In the genomic region with DNA sequence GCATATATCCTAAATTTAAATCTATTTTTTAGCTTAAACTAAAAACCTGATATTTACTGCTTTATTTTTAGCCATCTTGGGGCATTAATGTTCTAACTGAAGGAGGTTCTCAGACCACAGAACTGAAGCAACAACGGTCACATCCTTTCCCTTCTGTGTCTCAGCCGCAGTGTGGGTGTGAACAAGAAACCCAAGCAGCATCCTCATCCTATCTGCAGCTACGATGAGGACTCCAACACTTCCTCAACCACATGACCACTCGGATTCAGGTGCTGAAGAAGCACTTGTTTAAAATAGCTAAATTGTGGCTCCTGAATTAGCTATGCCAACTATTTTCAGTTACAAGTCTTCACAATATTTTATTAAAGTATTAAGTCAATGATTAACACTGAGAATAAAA, we compare ENCODE assay signal across 8 cellular contexts.
DNase-seq lines count a peak whose midpoint lies in the region; ATAC-seq lines count a peak whose summit lies in the region.

No MANE protein-coding gene starts in this region.

- H3K4me3 Mint-ChIP-seq in stimulated activated naive CD8-positive, alpha-beta T cell treated with anti-CD3 and anti-CD28 coated beads, Interleukin-15, Interleukin-2, amounts not matched to agents 100 ng/mL and 50 ng/mL, for 24 hours, result peak overlapping the region; percentile 68

- H3K4me1 Mint-ChIP-seq in stimulated activated naive CD8-positive, alpha-beta T cell treated with anti-CD3 and anti-CD28 coated beads, Interleukin-15, Interleukin-2, amounts not matched to agents 100 ng/mL and 50 ng/mL, for 24 hours (ENCODE audit: low read depth), result peaks cover 84% of the 10 kb centered on the region

- ATAC-seq in GM18517 (IDR thresholded peaks at IDR 0.05; ENCODE audit: unreplicated experiment), result peak; percentile 74
- peak; percentile 49 for ATAC-seq in HG02642 (IDR thresholded peaks at IDR 0.05; ENCODE audit: poor library complexity, unreplicated experiment)

- H3K27me3 Mint-ChIP-seq in stimulated activated naive CD8-positive, alpha-beta T cell treated with anti-CD3 and anti-CD28 coated beads, Interleukin-15, Interleukin-2, amounts not matched to agents 100 ng/mL and 50 ng/mL, for 24 hours, result no peaks in the 10 kb centered on the region

- no peaks in the 10 kb centered on the region for H3K9me3 Mint-ChIP-seq in stimulated activated naive CD8-positive, alpha-beta T cell treated with anti-CD3 and anti-CD28 coated beads, Interleukin-15, Interleukin-2, amounts not matched to agents 100 ng/mL and 50 ng/mL, for 24 hours

- H3K36me3 Mint-ChIP-seq in stimulated activated naive CD8-positive, alpha-beta T cell treated with anti-CD3 and anti-CD28 coated beads, Interleukin-15, Interleukin-2, amounts not matched to agents 100 ng/mL and 50 ng/mL, for 24 hours (ENCODE audit: low read depth), result peaks cover 16% of the 10 kb centered on the region

- DNase-seq in NOMO-1 treated with DMSO at 0.1 percent for 48 hours (lab: John Stamatoyannopoulos, UW; ENCODE audit: unreplicated experiment), result peak; percentile 81
- DNase-seq in activated naive CD4-positive, alpha-beta T cell treated with anti-CD3 and anti-CD28 coated beads, Interleukin-2, amount 50 U/mL, for 16 hours, result peak; percentile 37
- no peak for DNase-seq in NCI-H2081 treated with DMSO at 0.1 percent for 48 hours (lab: John Stamatoyannopoulos, UW)
- DNase-seq in AG20443 (ENCODE audit: low spot score), result no peak
- no peak for DNase-seq in NCI-H748 treated with DMSO at 0.1 percent for 48 hours (lab: John Stamatoyannopoulos, UW)

- H3K27ac Mint-ChIP-seq in stimulated activated naive CD8-positive, alpha-beta T cell treated with anti-CD3 and anti-CD28 coated beads, Interleukin-15, Interleukin-2, amounts not matched to agents 100 ng/mL and 50 ng/mL, for 24 hours, result peak overlapping the region; percentile 87

Comparison
In these comparisons a context has a peak if more than half of its experiments do, and no peak if none do; other contexts are left out.
1. DNase-seq: peak in NOMO-1 treated with DMSO at 0.1 percent for 48 hours (single experiment) and activated naive CD4-positive, alpha-beta T cell treated with anti-CD3 and anti-CD28 coated beads, Interleukin-2, amount 50 U/mL, for 16 hours (single experiment); none in NCI-H2081 treated with DMSO at 0.1 percent for 48 hours (single experiment), AG20443 (single experiment) and NCI-H748 treated with DMSO at 0.1 percent for 48 hours (single experiment).